ENCODE assay signal across 15 cellular contexts in the genomic region with DNA sequence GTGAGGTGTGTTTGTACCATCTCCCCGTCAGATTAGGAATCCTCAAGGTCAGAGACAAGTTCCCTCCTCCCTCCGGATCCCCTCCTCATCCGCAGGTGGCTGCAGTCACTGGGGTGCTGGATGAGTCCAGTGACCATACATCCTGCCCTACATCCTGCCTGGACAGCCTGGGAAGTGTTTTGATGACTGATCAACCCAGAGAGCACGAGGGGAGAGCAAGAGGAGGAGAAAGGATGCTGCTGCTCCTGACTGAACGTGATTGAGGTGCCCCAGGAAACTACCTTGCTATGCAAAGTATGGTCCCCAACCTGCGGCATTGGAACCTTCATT.
DNase-seq lines count a peak whose midpoint lies in the region; ATAC-seq and TF ChIP-seq lines count a peak whose summit lies in the region.
"Had no signal": no experiment of that assay in that cellular context is flagged by ENCODE, and none has a peak within 500 bp of the region (broad histone marks: within the 10 kb centered on the region; RNA-seq: fewer than 3 reads in every experiment).

No MANE protein-coding gene starts in this region.

- ATAC-seq in GM18498 (IDR thresholded peaks at IDR 0.05; ENCODE audit: unreplicated experiment) (peak; percentile 1), heart right ventricle (peak in 6 of 8 donors; percentile 2 to 31 (median 15)), HG02571 (IDR thresholded peaks at IDR 0.05; ENCODE audit: unreplicated experiment) (no peak), esophagus mucosa (no peak)

- H3K27ac ChIP-seq in heart right ventricle (peak overlapping the region in 9 of 10 donors; percentile 44 to 92 (median 53)), sigmoid colon (peak overlapping the region in 3 of 4 donors; percentile 4 to 60 (median 19))
- H3K27ac ChIP-seq: SJCRH30 had no signal

- intact Hi-C loops in heart right ventricle (cut with DNase I) (loop anchor here in 1 of 10 donors (5.0 kb wide), 1 partner anchor 150 kb away; no protein-coding TSS in a partner anchor), sigmoid colon (cut with DNase I) (no loop called here)

- H3K9me3 Mint-ChIP-seq in IgD-negative memory B cell: peaks cover 0 to 4% (median 0%) of the 10 kb centered on the region in 3 donors
- H3K9me3 Mint-ChIP-seq: activated T-helper 2 cell treated with anti-CD3 and anti-CD28 coated beads, Interferon-gamma antibody, Interleukin-2, Interleukin-4, amounts not matched to agents 10 μg/mL and 5 μg/mL and 100 μg/mL, durations not matched to agents 14 hours and 24 hours and 36 hours had no signal

- peaks cover 1% of the 10 kb centered on the region for H3K36me3 Mint-ChIP-seq in IgD-negative memory B cell

- DNase-seq in heart right ventricle (no peak), sigmoid colon (no peak), COLO668 (lab: John Stamatoyannopoulos, UW; ENCODE audit: unreplicated experiment) (no peak), putamen (ENCODE audit: low spot score) (no peak)
- DNase-seq: activated CD4-positive, alpha-beta T cell treated with anti-CD3 and anti-CD28 coated beads, Interleukin-2, amount 50 U/mL, for 1 hour; AML-193; cortex of kidney; NCI-H82; SJCRH30; T-helper 9 cell had no signal

- TF ChIP-seq EP300 in sigmoid colon (IDR thresholded peaks at IDR 0.05): no peak

- H3K4me1 ChIP-seq in heart right ventricle: peaks cover 25 to 94% (median 78%) of the 10 kb centered on the region in 9 donors
- peaks cover 0 to 31% (median 12%) of the 10 kb centered on the region in 4 donors for H3K4me1 ChIP-seq in sigmoid colon

- H3K27ac Mint-ChIP-seq in IgD-negative memory B cell: peak overlapping the region; percentile 56 to 94 (median 90)
- H3K27ac Mint-ChIP-seq: activated T-helper 2 cell treated with anti-CD3 and anti-CD28 coated beads, Interferon-gamma antibody, Interleukin-2, Interleukin-4, amounts not matched to agents 10 μg/mL and 5 μg/mL and 100 μg/mL, durations not matched to agents 14 hours and 24 hours and 36 hours had no signal

- no peak overlapping the region for H3K4me3 ChIP-seq in heart right ventricle
- H3K4me3 ChIP-seq in sigmoid colon: no peak overlapping the region
- H3K4me3 ChIP-seq: SJCRH30 had no signal

- TF ChIP-seq CTCF in heart right ventricle (IDR thresholded peaks at IDR 0.05) (no peak), sigmoid colon (IDR thresholded peaks at IDR 0.05) (no peak)

- peaks cover 1% of the 10 kb centered on the region for H3K27me3 Mint-ChIP-seq in IgD-negative memory B cell

- H3K36me3 ChIP-seq in heart right ventricle (no peaks in the 10 kb centered on the region), sigmoid colon (no peaks in the 10 kb centered on the region)
- H3K36me3 ChIP-seq: SJCRH30 had no signal

- H3K4me3 Mint-ChIP-seq in IgD-negative memory B cell: peak overlapping the region; percentile 30 to 84 (median 76)

- WGBS in heart right ventricle, 2 donors: 51 to 60% methylated on average over 6 of the region's 6 CpGs
- 64 to 87% methylated on average over 6 of the region's 6 CpGs for WGBS in sigmoid colon, 2 donors

- H3K27me3 ChIP-seq in heart right ventricle (no peaks in the 10 kb centered on the region), sigmoid colon (no peaks in the 10 kb centered on the region)
- H3K27me3 ChIP-seq: SJCRH30 had no signal

- H3K9me3 ChIP-seq in heart right ventricle (no peaks in the 10 kb centered on the region), sigmoid colon (no peaks in the 10 kb centered on the region)
- H3K9me3 ChIP-seq: SJCRH30 had no signal

- no peak for TF ChIP-seq POLR2A in sigmoid colon (IDR thresholded peaks at IDR 0.05)

- peaks cover 48 to 70% (median 50%) of the 10 kb centered on the region in 3 donors for H3K4me1 Mint-ChIP-seq in IgD-negative memory B cell

Comparison
In these comparisons a context has a peak if more than half of its experiments do, and no peak if none do; other contexts are left out.
1. ATAC-seq: peak in GM18498 (single experiment) and heart right ventricle (6 of 8); none in HG02571 (single experiment) and esophagus mucosa (single experiment).